8 cellular contexts compared by ENCODE assay signal in the genomic region with DNA sequence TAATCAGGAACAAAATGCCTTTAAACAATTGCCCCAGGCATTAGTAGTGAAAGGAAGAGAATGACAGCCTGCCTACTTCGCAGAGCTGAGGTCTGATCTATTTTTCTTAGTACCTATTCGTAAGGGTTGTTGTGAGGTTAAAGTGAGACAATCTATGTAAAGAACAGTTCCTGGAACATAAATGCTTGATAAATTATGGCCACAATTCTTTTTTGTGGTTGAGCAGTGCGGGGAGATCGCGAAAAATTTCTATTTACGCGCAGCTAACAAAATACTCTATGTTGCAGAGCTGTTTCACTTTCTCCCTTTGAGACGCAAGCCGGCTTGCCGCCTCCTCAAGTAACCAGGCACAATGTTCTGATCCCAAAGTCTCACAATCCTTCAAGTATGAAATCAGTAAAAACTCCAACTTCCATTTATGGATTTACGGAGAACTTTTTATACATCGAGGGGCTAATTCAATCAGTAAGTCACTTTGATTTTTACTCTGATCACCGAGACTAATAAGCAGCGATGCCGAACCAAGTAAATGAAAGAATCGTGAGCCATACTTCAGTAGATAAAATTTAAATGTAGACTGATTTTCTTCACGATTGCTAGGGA. TPM values are rescaled to one million over a fixed set of nuclear protein-coding genes. Genes with fewer than 3 reads are reported as not detected.
DNase-seq lines count a peak whose midpoint lies in the region; ATAC-seq and TF ChIP-seq lines count a peak whose summit lies in the region.

No MANE protein-coding gene starts in this region.

- H3K9me2 ChIP-seq in OCI-LY7 (ENCODE audit: insufficient read depth, low read length): no peaks in the 10 kb centered on the region

- TF ChIP-seq CTCF in AG09319 (IDR thresholded peaks at IDR 0.05; ENCODE audit: low read depth, low read length) (no peak), GM20000 (IDR thresholded peaks at IDR 0.05; ENCODE audit: extremely low read depth, missing control alignments) (no peak), OCI-LY7 (conservative IDR thresholded peaks at IDR 0.05; ENCODE audit: low read length) (no peak)

- H3K9me3 Mint-ChIP-seq in activated T-helper 1 cell treated with anti-CD3 and anti-CD28 coated beads, Interleukin-12 subunit alpha, Interleukin-12 subunit beta, Interleukin-2, Interleukin-4 antibody, amounts not matched to agents 30 ng/mL and 10 ng/mL and 1 ng/mL, durations not matched to agents 14 hours and 24 hours and 36 hours: no peaks in the 10 kb centered on the region
- peaks cover 0 to 18% (median 0%) of the 10 kb centered on the region in 11 donors for H3K9me3 Mint-ChIP-seq in naive thymus-derived CD4-positive, alpha-beta T cell

- H3K4me2 ChIP-seq in OCI-LY7 (ENCODE audit: low read length): peak overlapping the region; percentile 93

- peak overlapping the region; percentile 95 for H3K4me3 Mint-ChIP-seq in activated T-helper 1 cell treated with anti-CD3 and anti-CD28 coated beads, Interleukin-12 subunit alpha, Interleukin-12 subunit beta, Interleukin-2, Interleukin-4 antibody, amounts not matched to agents 30 ng/mL and 10 ng/mL and 1 ng/mL, durations not matched to agents 14 hours and 24 hours and 36 hours
- H3K4me3 Mint-ChIP-seq in naive thymus-derived CD4-positive, alpha-beta T cell: peak overlapping the region; percentile 89 to 99 (median 94)

- CTCF ChIA-PET in OCI-LY7 (lab: Charles Lee; ENCODE audit: unreplicated experiment): interaction anchor here (0.6 to 1.3 kb wide), 3 partner anchors 65 to 634 kb away, joined by 3 to 6 read pairs (median 3); no protein-coding TSS in a partner anchor
- CTCF ChIA-PET in naive thymus-derived CD4-positive, alpha-beta T cell (lab: Charles Lee): interaction anchor here (0.6 to 2.0 kb wide), 10 partner anchors 27 to 1491 kb away, joined by 3 to 12 read pairs (median 4); a partner anchor contains a TSS

- H3K27ac ChIP-seq in OCI-LY7 (ENCODE audit: low read depth, low read length, poor library complexity, severe bottlenecking): peak overlapping the region; percentile 77
- peak overlapping the region; percentile 100 for H3K27ac ChIP-seq in naive thymus-derived CD4-positive, alpha-beta T cell (ENCODE audit: low read depth, low read length)
- H3K27ac ChIP-seq in substantia nigra (ENCODE audit: low read depth, low read length, poor library complexity, severe bottlenecking): peak overlapping the region; percentile 100

- H3K4me1 ChIP-seq in OCI-LY7 (ENCODE audit: insufficient read depth, low read length, poor library complexity, severe bottlenecking): peaks cover 25% of the 10 kb centered on the region
- peaks cover 25 to 27% of the 10 kb centered on the region in 2 donors for H3K4me1 ChIP-seq in naive thymus-derived CD4-positive, alpha-beta T cell (ENCODE audit: control insufficient read depth in 2 of 2, insufficient read depth in 2 of 2, low read length in 2 of 2)

- peaks cover 30% of the 10 kb centered on the region for H3K79me2 ChIP-seq in OCI-LY7 (ENCODE audit: insufficient read depth, low read depth, low read length)

- peaks cover 26% of the 10 kb centered on the region for H3K36me3 ChIP-seq in OCI-LY7 (ENCODE audit: insufficient read depth, low read length)
- peaks cover 8 to 24% (median 12%) of the 10 kb centered on the region in 3 experiments for H3K36me3 ChIP-seq in naive thymus-derived CD4-positive, alpha-beta T cell (ENCODE audit: control insufficient read depth in 2 of 3, insufficient read depth in 3 of 3, low read length in 3 of 3)

- POLR2A ChIA-PET in OCI-LY7 (lab: Charles Lee): interaction anchor here (0.6 to 5.4 kb wide), 29 partner anchors 9 to 1565 kb away, joined by 3 to 66 read pairs (median 4); a partner anchor contains a TSS
- POLR2A ChIA-PET in naive thymus-derived CD4-positive, alpha-beta T cell (lab: Charles Lee): interaction anchor here (0.6 to 8.4 kb wide), 31 partner anchors 8 to 1506 kb away, joined by 3 to 115 read pairs (median 5); a partner anchor contains a TSS

- peak; percentile 22 for ATAC-seq in naive thymus-derived CD4-positive, alpha-beta T cell
- no peak for ATAC-seq in HG03045 (IDR thresholded peaks at IDR 0.05; ENCODE audit: unreplicated experiment)

- H3K4me1 Mint-ChIP-seq in activated T-helper 1 cell treated with anti-CD3 and anti-CD28 coated beads, Interleukin-12 subunit alpha, Interleukin-12 subunit beta, Interleukin-2, Interleukin-4 antibody, amounts not matched to agents 30 ng/mL and 10 ng/mL and 1 ng/mL, durations not matched to agents 14 hours and 24 hours and 36 hours (ENCODE audit: low read depth): peaks cover 34% of the 10 kb centered on the region
- peaks cover 24 to 43% (median 31%) of the 10 kb centered on the region in 7 donors for H3K4me1 Mint-ChIP-seq in naive thymus-derived CD4-positive, alpha-beta T cell

- intact Hi-C loops in OCI-LY7 (cut with micrococcal nuclease; ENCODE audit: unreplicated experiment): loop anchor here (1.0 to 10.0 kb wide), 6 partner anchors 67 to 1172 kb away; a partner anchor contains a TSS
- intact Hi-C loops in activated T-helper 1 cell treated with anti-CD3 and anti-CD28 coated beads, Interleukin-12 subunit alpha, Interleukin-12 subunit beta, Interleukin-2, Interleukin-4 antibody, amounts not matched to agents 30 ng/mL and 10 ng/mL and 1 ng/mL, durations not matched to agents 14 hours and 24 hours and 36 hours (cut with micrococcal nuclease): loop anchor here (1.0 to 5.0 kb wide), 10 partner anchors 66 to 1925 kb away; a partner anchor contains a TSS
- intact Hi-C loops in naive thymus-derived CD4-positive, alpha-beta T cell (cut with micrococcal nuclease): loop anchor here (1.0 to 5.0 kb wide), 23 partner anchors 47 to 1925 kb away; a partner anchor contains a TSS

- peak overlapping the region; percentile 98 for H3K27ac Mint-ChIP-seq in activated T-helper 1 cell treated with anti-CD3 and anti-CD28 coated beads, Interleukin-12 subunit alpha, Interleukin-12 subunit beta, Interleukin-2, Interleukin-4 antibody, amounts not matched to agents 30 ng/mL and 10 ng/mL and 1 ng/mL, durations not matched to agents 14 hours and 24 hours and 36 hours
- peak overlapping the region; percentile 92 to 99 (median 98) for H3K27ac Mint-ChIP-seq in naive thymus-derived CD4-positive, alpha-beta T cell

- no peaks in the 10 kb centered on the region for H3K27me3 Mint-ChIP-seq in activated T-helper 1 cell treated with anti-CD3 and anti-CD28 coated beads, Interleukin-12 subunit alpha, Interleukin-12 subunit beta, Interleukin-2, Interleukin-4 antibody, amounts not matched to agents 30 ng/mL and 10 ng/mL and 1 ng/mL, durations not matched to agents 14 hours and 24 hours and 36 hours (ENCODE audit: insufficient read depth)
- peaks cover 0 to 4% (median 0%) of the 10 kb centered on the region in 5 donors for H3K27me3 Mint-ChIP-seq in naive thymus-derived CD4-positive, alpha-beta T cell

- peaks cover 18% of the 10 kb centered on the region; the same call in 1 of the 2 replicates for H4K20me1 ChIP-seq in OCI-LY7 (ENCODE audit: insufficient read depth, low read length)

- H2AFZ ChIP-seq in OCI-LY7 (ENCODE audit: low read length): peak overlapping the region; percentile 86

- H3K9me3 ChIP-seq in OCI-LY7 (ENCODE audit: low read length): no peaks in the 10 kb centered on the region
- H3K9me3 ChIP-seq in naive thymus-derived CD4-positive, alpha-beta T cell (ENCODE audit: control insufficient read depth in 2 of 3, low read length in 3 of 3): no peaks in the 10 kb centered on the region

- H3K36me3 Mint-ChIP-seq in activated T-helper 1 cell treated with anti-CD3 and anti-CD28 coated beads, Interleukin-12 subunit alpha, Interleukin-12 subunit beta, Interleukin-2, Interleukin-4 antibody, amounts not matched to agents 30 ng/mL and 10 ng/mL and 1 ng/mL, durations not matched to agents 14 hours and 24 hours and 36 hours (ENCODE audit: low read depth): peaks cover 17% of the 10 kb centered on the region
- H3K36me3 Mint-ChIP-seq in naive thymus-derived CD4-positive, alpha-beta T cell: peaks cover 5 to 27% (median 20%) of the 10 kb centered on the region in 5 donors

- H3K4me3 ChIP-seq in OCI-LY7 (ENCODE audit: low read depth, low read length, poor library complexity, severe bottlenecking): peak overlapping the region; percentile 96
- H3K4me3 ChIP-seq in naive thymus-derived CD4-positive, alpha-beta T cell (ENCODE audit: low read length): peak overlapping the region; percentile 96

- TSS peak; percentile 93 for BruUV-seq in OCI-LY7 (replicated peaks; lab: Mats Ljungman, UMichigan)

- DNase-seq in AG09319 (ENCODE audit: extremely low read depth, low read depth): peak; percentile 43
- DNase-seq in GM20000 (ENCODE audit: low spot score): peak; percentile 53
- peak; percentile 58 for DNase-seq in OCI-LY7 (ENCODE audit: low spot score)
- peak; percentile 56 for DNase-seq in activated T-helper 1 cell treated with anti-CD3 and anti-CD28 coated beads, Interleukin-12 subunit alpha, Interleukin-12 subunit beta, Interleukin-2, Interleukin-4 antibody, amounts not matched to agents 30 ng/mL and 10 ng/mL and 1 ng/mL, durations not matched to agents 14 hours and 24 hours and 36 hours (ENCODE audit: low spot score)
- peak; percentile 67 for DNase-seq in fibroblast of gingiva (ENCODE audit: low read depth)
- DNase-seq in naive thymus-derived CD4-positive, alpha-beta T cell: peak; percentile 23 to 86 (median 75)
- peak in 24 of 49 donors; percentile 7 to 42 (median 20) for DNase-seq in substantia nigra (lab: John Stamatoyannopoulos, UW)

- no peaks in the 10 kb centered on the region for H3K27me3 ChIP-seq in naive thymus-derived CD4-positive, alpha-beta T cell (ENCODE audit: control insufficient read depth in 2 of 2, insufficient read depth in 2 of 2, low read length in 2 of 2)

RNA-seq across cellular contexts. Expression of a gene that starts 0.8 kb away (rescaled TPM):
- 22.6 and 26.7 TPM in 2 replicates for total RNA-seq in OCI-LY7 (2014; rRNA removed; shearing (Covaris generic))
- 53.0 and 56.2 TPM in 2 replicates for total RNA-seq in OCI-LY7 (2022)
- 45.6 and 47.6 TPM in 2 replicates for total RNA-seq in activated T-helper 1 cell treated with anti-CD3 and anti-CD28 coated beads, Interleukin-12 subunit alpha, Interleukin-12 subunit beta, Interleukin-2, Interleukin-4 antibody, amounts not matched to agents 30 ng/mL and 10 ng/mL and 1 ng/mL, durations not matched to agents 14 hours and 24 hours and 36 hours
- 100 to 1,000 TPM; 108 to 822 (median 763) TPM for total RNA-seq in naive thymus-derived CD4-positive, alpha-beta T cell
- polyA plus RNA-seq in naive thymus-derived CD4-positive, alpha-beta T cell: 100 to 1,000 TPM; 755 to 789 TPM

RNA-seq across cellular contexts. Expression of a gene that starts 38.2 kb away (rescaled TPM):
- not detected in 2 replicates for total RNA-seq in OCI-LY7 (2014; rRNA removed; shearing (Covaris generic))
- not detected in 2 replicates for total RNA-seq in OCI-LY7 (2022)
- total RNA-seq in activated T-helper 1 cell treated with anti-CD3 and anti-CD28 coated beads, Interleukin-12 subunit alpha, Interleukin-12 subunit beta, Interleukin-2, Interleukin-4 antibody, amounts not matched to agents 30 ng/mL and 10 ng/mL and 1 ng/mL, durations not matched to agents 14 hours and 24 hours and 36 hours: 0.07 and 0.10 TPM in 2 replicates
- under 1 TPM in 1 of 5 experiments, not detected in 4; 0.56 TPM for total RNA-seq in naive thymus-derived CD4-positive, alpha-beta T cell
- polyA plus RNA-seq in naive thymus-derived CD4-positive, alpha-beta T cell: under 1 TPM in 1 of 2 donors, not detected in 1; 0.05 TPM
